Comparison of ENCODE assay signal across 17 cellular contexts in the genomic region with DNA sequence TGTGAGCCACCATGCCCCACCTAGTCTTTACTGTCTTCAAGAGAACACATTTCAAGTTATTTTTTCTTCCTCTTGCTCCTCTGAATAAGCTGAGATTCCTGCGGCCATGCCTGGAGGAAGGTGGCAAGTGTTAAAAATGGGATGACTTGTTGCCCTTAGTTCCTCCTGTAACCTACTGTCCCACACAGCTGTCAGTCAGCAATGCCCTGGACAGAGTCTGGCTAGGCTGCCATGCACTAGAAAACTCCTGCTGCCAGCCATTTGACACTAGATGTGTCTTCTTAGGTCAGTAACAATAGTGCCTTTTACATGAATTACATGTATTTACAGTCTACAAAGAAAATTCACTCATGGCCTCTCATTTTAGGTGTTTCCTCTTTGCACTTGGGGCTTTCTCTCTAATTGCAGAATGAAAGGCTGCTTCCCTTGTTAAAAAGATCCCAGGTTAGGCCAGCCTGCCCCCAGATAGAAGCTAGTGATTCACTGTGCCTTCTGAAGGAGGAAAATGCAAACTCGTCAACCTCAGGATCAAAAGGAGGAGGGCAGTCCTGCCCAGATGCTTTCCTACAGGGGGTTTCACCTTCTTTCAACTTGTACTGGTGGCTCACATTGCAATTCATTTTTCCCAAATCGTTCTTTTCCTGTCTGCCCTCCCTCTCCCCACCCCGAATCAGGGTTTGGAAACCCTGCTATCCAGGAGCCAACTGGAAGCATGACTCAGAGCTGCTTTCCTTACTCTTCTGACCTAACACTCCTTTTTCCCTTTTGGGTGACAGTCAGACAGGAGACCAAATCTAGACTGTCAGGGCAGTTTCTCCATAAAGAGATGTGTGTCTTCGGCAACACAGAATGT.
DNase-seq lines count a peak whose midpoint lies in the region; ATAC-seq and TF ChIP-seq lines count a peak whose summit lies in the region.
"Had no signal": no experiment of that assay in that cellular context is flagged by ENCODE, and none has a peak within 500 bp of the region (broad histone marks: within the 10 kb centered on the region; RNA-seq: fewer than 3 reads in every experiment).

No MANE protein-coding gene starts in this region.

- H3K27ac ChIP-seq in GM23338 (ENCODE audit: low read depth): no peak overlapping the region
- H3K27ac ChIP-seq in RWPE2 (ENCODE audit: poor library complexity, severe bottlenecking): no peak overlapping the region
- H3K27ac ChIP-seq in esophagus muscularis mucosa (replicated peaks in 1 of 4): no peak overlapping the region
- H3K27ac ChIP-seq: BLaER1, body of pancreas, epithelial cell of prostate had no signal

- H3K4me1 ChIP-seq in GM23338 (ENCODE audit: insufficient read depth): peaks cover 23% of the 10 kb centered on the region
- H3K4me1 ChIP-seq in RWPE2 (ENCODE audit: insufficient read depth, poor library complexity, severe bottlenecking): no peaks in the 10 kb centered on the region
- peaks cover under 1 to 7% (median 2%) of the 10 kb centered on the region in 4 donors for H3K4me1 ChIP-seq in esophagus muscularis mucosa
- H3K4me1 ChIP-seq: BLaER1 had no signal

- no peaks in the 10 kb centered on the region for H3K36me3 ChIP-seq in GM23338 (ENCODE audit: insufficient read depth)
- no peaks in the 10 kb centered on the region for H3K36me3 ChIP-seq in RWPE2 (ENCODE audit: low read depth)
- no peaks in the 10 kb centered on the region for H3K36me3 ChIP-seq in esophagus muscularis mucosa
- H3K36me3 ChIP-seq: BLaER1 had no signal

- no peaks in the 10 kb centered on the region for H4K20me1 ChIP-seq in GM23338 (replicated peaks; ENCODE audit: insufficient read depth)
- H4K20me1 ChIP-seq: BLaER1 had no signal

- ATAC-seq in GM23338 (no peak), RWPE2 (ENCODE audit: low read depth) (peak; percentile 87), T-helper 17 cell (no peak)
- ATAC-seq: body of pancreas had no signal

- H3K79me2 ChIP-seq in GM23338 (replicated peaks; ENCODE audit: insufficient read depth): no peaks in the 10 kb centered on the region

- peak overlapping the region; percentile 66 for H3K4me2 ChIP-seq in GM23338
- H3K4me2 ChIP-seq: BLaER1 had no signal

- no peaks in the 10 kb centered on the region for H3K9me3 Mint-ChIP-seq in GM23338
- H3K9me3 Mint-ChIP-seq: activated T-helper 1 cell treated with anti-CD3 and anti-CD28 coated beads, Interleukin-12 subunit alpha, Interleukin-12 subunit beta, Interleukin-2, Interleukin-4 antibody, amounts not matched to agents 30 ng/mL and 10 ng/mL and 1 ng/mL, durations not matched to agents 14 hours and 24 hours and 36 hours; stimulated activated naive CD8-positive, alpha-beta T cell treated with anti-CD3 and anti-CD28 coated beads, Interleukin-15, Interleukin-2, amounts not matched to agents 100 ng/mL and 50 ng/mL, for 24 hours had no signal

- no peaks in the 10 kb centered on the region for H3K9me3 ChIP-seq in RWPE2 (ENCODE audit: severe bottlenecking)
- no peaks in the 10 kb centered on the region for H3K9me3 ChIP-seq in esophagus muscularis mucosa
- H3K9me3 ChIP-seq in T-helper 17 cell (ENCODE audit: control insufficient read depth, low read length, poor library complexity, severe bottlenecking): no peaks in the 10 kb centered on the region
- H3K9me3 ChIP-seq: body of pancreas had no signal

- peak; percentile 56 for DNase-seq in A172 (ENCODE audit: low spot score)
- peak; percentile 10 for DNase-seq in GM23338 (ENCODE audit: low spot score)
- DNase-seq in RWPE2 (ENCODE audit: low spot score): no peak
- DNase-seq in fibroblast of the aortic adventitia (ENCODE audit: low read depth): peak; percentile 47
- DNase-seq in esophagus muscularis mucosa (ENCODE audit: extremely low spot score): no peak
- no peak for DNase-seq in HuH-7 (ENCODE audit: low spot score)
- no peak for DNase-seq in NCI-H146 (lab: John Stamatoyannopoulos, UW)
- no peak for DNase-seq in T-helper 17 cell
- DNase-seq: body of pancreas; DMS79 treated with DMSO at 0.1 percent for 48 hours; GOT3; NCI-H1417 treated with DMSO at 0.1 percent for 48 hours; stimulated activated CD4-positive, alpha-beta T cell treated with anti-CD3 and anti-CD28 coated beads, Interleukin-4, amount 100 ng/mL, for 24 hours had no signal

- H3K4me3 Mint-ChIP-seq in GM23338: peak overlapping the region; percentile 22
- H3K4me3 Mint-ChIP-seq in T-helper 17 cell: no peak overlapping the region
- H3K4me3 Mint-ChIP-seq: activated T-helper 1 cell treated with anti-CD3 and anti-CD28 coated beads, Interleukin-12 subunit alpha, Interleukin-12 subunit beta, Interleukin-2, Interleukin-4 antibody, amounts not matched to agents 30 ng/mL and 10 ng/mL and 1 ng/mL, durations not matched to agents 14 hours and 24 hours and 36 hours; stimulated activated naive CD8-positive, alpha-beta T cell treated with anti-CD3 and anti-CD28 coated beads, Interleukin-15, Interleukin-2, amounts not matched to agents 100 ng/mL and 50 ng/mL, for 24 hours had no signal

- H3K4me1 Mint-ChIP-seq in GM23338: peaks cover 40% of the 10 kb centered on the region
- H3K4me1 Mint-ChIP-seq in T-helper 17 cell: peaks cover 6% of the 10 kb centered on the region

- TF ChIP-seq POLR2A in esophagus muscularis mucosa (IDR thresholded peaks at IDR 0.05; ENCODE audit: low read depth): no peak

- intact Hi-C loops in esophagus muscularis mucosa (cut with DNase I): no loop called here

- H3K36me3 Mint-ChIP-seq in GM23338 (ENCODE audit: low read depth) (no peaks in the 10 kb centered on the region; the same call in 2 of the 3 replicates), T-helper 17 cell (ENCODE audit: low read depth) (peaks cover 2% of the 10 kb centered on the region)

- no peak for TF ChIP-seq EP300 in esophagus muscularis mucosa (IDR thresholded peaks at IDR 0.05)

- no peak overlapping the region for H3K27ac Mint-ChIP-seq in GM23338
- H3K27ac Mint-ChIP-seq in T-helper 17 cell: no peak overlapping the region
- H3K27ac Mint-ChIP-seq: activated T-helper 1 cell treated with anti-CD3 and anti-CD28 coated beads, Interleukin-12 subunit alpha, Interleukin-12 subunit beta, Interleukin-2, Interleukin-4 antibody, amounts not matched to agents 30 ng/mL and 10 ng/mL and 1 ng/mL, durations not matched to agents 14 hours and 24 hours and 36 hours; stimulated activated naive CD8-positive, alpha-beta T cell treated with anti-CD3 and anti-CD28 coated beads, Interleukin-15, Interleukin-2, amounts not matched to agents 100 ng/mL and 50 ng/mL, for 24 hours had no signal

- H3F3A ChIP-seq in GM23338 (replicated peaks; ENCODE audit: low read depth): peaks cover 9% of the 10 kb centered on the region; the same call in 1 of the 2 replicates

- H3K27me3 ChIP-seq in GM23338 (ENCODE audit: insufficient read depth) (peaks cover 56% of the 10 kb centered on the region), RWPE2 (ENCODE audit: insufficient read depth, poor library complexity, severe bottlenecking) (peaks cover 5% of the 10 kb centered on the region), esophagus muscularis mucosa (peaks cover 0 to 21% (median 12%) of the 10 kb centered on the region in 4 donors)

- H3K4me3 ChIP-seq in GM23338: 0 out of 2 replicates have a peak overlapping the region, but pooled peaks have one; percentile 1
- no peak overlapping the region for H3K4me3 ChIP-seq in RWPE2 (ENCODE audit: severe bottlenecking)
- H3K4me3 ChIP-seq in fibroblast of the aortic adventitia (ENCODE audit: low read depth, low read length): no peak overlapping the region
- H3K4me3 ChIP-seq in esophagus muscularis mucosa: no peak overlapping the region
- H3K4me3 ChIP-seq: BLaER1, body of pancreas had no signal

- TF ChIP-seq CTCF in GM23338 (conservative IDR thresholded peaks at IDR 0.05; ENCODE audit: low read depth in 2 of 2): no peak
- TF ChIP-seq CTCF in RWPE2 (IDR thresholded peaks at IDR 0.05; ENCODE audit: poor library complexity, severe bottlenecking): no peak
- no peak for TF ChIP-seq CTCF in fibroblast of the aortic adventitia (IDR thresholded peaks at IDR 0.05; ENCODE audit: insufficient read depth, low read length)
- no peak for TF ChIP-seq CTCF in esophagus muscularis mucosa (IDR thresholded peaks at IDR 0.05)

- H3K9me2 ChIP-seq in GM23338 (ENCODE audit: insufficient read depth): no peaks in the 10 kb centered on the region

- H3K27me3 Mint-ChIP-seq in GM23338 (ENCODE audit: insufficient read depth, low read depth, poor library complexity): peaks cover 46% of the 10 kb centered on the region
- H3K27me3 Mint-ChIP-seq in T-helper 17 cell: peaks cover 41% of the 10 kb centered on the region

- H2AFZ ChIP-seq in GM23338: peak overlapping the region; percentile 83

- WGBS in esophagus muscularis mucosa: 63% methylated on average over 5 of the region's 5 CpGs

TF ChIP-seq in GM23338, 12 proteins besides CTCF, POLR2A, EP300 and RAD21 (continues in another document):
- TF ChIP-seq JUNB (IDR thresholded peaks at IDR 0.05; ENCODE audit: unreplicated experiment): no peak
- TF ChIP-seq STAT1 (IDR thresholded peaks at IDR 0.05; ENCODE audit: unreplicated experiment): no peak
- TF ChIP-seq, protein P1, sequence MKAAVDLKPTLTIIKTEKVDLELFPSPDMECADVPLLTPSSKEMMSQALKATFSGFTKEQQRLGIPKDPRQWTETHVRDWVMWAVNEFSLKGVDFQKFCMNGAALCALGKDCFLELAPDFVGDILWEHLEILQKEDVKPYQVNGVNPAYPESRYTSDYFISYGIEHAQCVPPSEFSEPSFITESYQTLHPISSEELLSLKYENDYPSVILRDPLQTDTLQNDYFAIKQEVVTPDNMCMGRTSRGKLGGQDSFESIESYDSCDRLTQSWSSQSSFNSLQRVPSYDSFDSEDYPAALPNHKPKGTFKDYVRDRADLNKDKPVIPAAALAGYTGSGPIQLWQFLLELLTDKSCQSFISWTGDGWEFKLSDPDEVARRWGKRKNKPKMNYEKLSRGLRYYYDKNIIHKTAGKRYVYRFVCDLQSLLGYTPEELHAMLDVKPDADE (IDR thresholded peaks at IDR 0.05): no peak
- TF ChIP-seq CREB1 (CRISPR knock-in tag; IDR thresholded peaks at IDR 0.05; ENCODE audit: low read depth): no peak
- no peak for TF ChIP-seq ZNF114 (CRISPR knock-in tag; IDR thresholded peaks at IDR 0.05)
- TF ChIP-seq POLR2AphosphoS5 (IDR thresholded peaks at IDR 0.05; ENCODE audit: low read depth): no peak
- TF ChIP-seq EZH2phosphoT487 (IDR thresholded peaks at IDR 0.05; ENCODE audit: unreplicated experiment): no peak
- TF ChIP-seq ZNF331 (CRISPR knock-in tag; IDR thresholded peaks at IDR 0.05; ENCODE audit: low read depth): no peak
- TF ChIP-seq NANOG (IDR thresholded peaks at IDR 0.05; ENCODE audit: borderline replicate concordance): no peak

Comparison
In these comparisons a context has a peak if more than half of its experiments do, and no peak if none do; other contexts are left out.
1. DNase-seq: peak in A172 (single experiment), GM23338 (single experiment) and fibroblast of the aortic adventitia (single experiment); none in RWPE2 (single experiment), esophagus muscularis mucosa (single experiment), HuH-7 (single experiment), NCI-H146 (single experiment) and T-helper 17 cell (0 of 3).